ENCODE assay signal across 8 cellular contexts in the genomic region with DNA sequence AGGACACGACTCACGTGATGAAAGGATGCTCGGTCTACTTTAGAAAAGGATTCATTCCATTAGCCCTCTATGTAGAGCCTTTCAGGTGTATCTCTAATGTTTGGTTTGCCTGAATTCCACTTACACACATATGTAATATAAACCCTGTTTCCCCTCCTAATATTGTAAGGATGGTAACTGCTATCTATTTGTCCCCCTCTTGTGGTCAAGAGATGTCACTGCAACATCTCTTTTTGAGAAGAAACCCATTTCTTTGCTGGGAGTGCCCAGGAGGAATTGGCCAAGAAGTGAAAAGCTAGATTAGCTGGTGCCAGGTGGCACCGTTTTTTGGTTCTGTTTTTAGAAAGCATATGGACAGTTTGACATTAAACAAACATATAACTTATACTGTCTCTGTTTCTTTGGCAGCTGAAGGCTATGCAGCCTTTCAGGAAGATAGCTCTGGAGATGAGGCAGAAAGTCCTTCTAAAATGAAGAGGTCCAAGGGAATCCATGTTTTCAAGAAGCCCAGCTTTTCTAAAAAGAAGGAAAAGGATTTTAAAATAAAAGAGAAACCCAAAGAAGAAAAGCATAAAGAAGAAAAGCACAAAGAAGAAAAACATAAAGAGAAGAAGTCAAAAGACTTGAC. TPM values are rescaled to one million over a fixed set of nuclear protein-coding genes. Genes with fewer than 3 reads are reported as not detected.
A peak's percentile ranks its signal among the peaks of the same experiment; 100 is the strongest.
DNase-seq lines count a peak whose midpoint lies in the region; ATAC-seq and TF ChIP-seq lines count a peak whose summit lies in the region.

No MANE protein-coding gene starts in this region.

- peak; percentile 14 for DNase-seq in stimulated activated CD4-positive, alpha-beta T cell treated with anti-CD3 and anti-CD28 coated beads, Interleukin-4, amount 100 ng/mL, for 24 hours
- no peak for DNase-seq in stimulated activated CD4-positive, alpha-beta T cell treated with anti-CD3 and anti-CD28 coated beads, Interleukin-12 subunit alpha, Interleukin-12 subunit beta, amount 100 ng/mL, for 4 hours
- DNase-seq in NCI-H1694 (lab: John Stamatoyannopoulos, UW) (peak; percentile 9), glutamatergic neuron (no peak), gastrocnemius medialis (no peak), epidermal melanocyte (ENCODE audit: insufficient read length, low spot score) (no peak)

- ATAC-seq in gastrocnemius medialis (no peak), GM19467 (IDR thresholded peaks at IDR 0.05; ENCODE audit: unreplicated experiment) (no peak)

- no peaks in the 10 kb centered on the region for H3K27me3 ChIP-seq in gastrocnemius medialis

- TF ChIP-seq CTCF in VCaP (conservative IDR thresholded peaks at IDR 0.05), result peak; percentile 90
- peak; percentile 92 for TF ChIP-seq CTCF in glutamatergic neuron (IDR thresholded peaks at IDR 0.05; ENCODE audit: partially characterized antibody, unreplicated experiment)
- peak; percentile 53 to 86 (median 75) for TF ChIP-seq CTCF in gastrocnemius medialis (IDR thresholded peaks at IDR 0.05 in 4 of 5, conservative IDR thresholded peaks at IDR 0.05 in 1 of 5)

- no peaks in the 10 kb centered on the region for H3K36me3 Mint-ChIP-seq in glutamatergic neuron (ENCODE audit: unreplicated experiment)

- H3K4me1 ChIP-seq in gastrocnemius medialis, result peaks cover 0 to 5% of the 10 kb centered on the region in 2 donors

- intact Hi-C loops in gastrocnemius medialis (cut with DNase I; ENCODE audit: low total_unique reads), result loop anchor here (2.0 to 10.0 kb wide), 3 partner anchors 42 to 444 kb away; partner anchors contain the start of genes RALBP1 and TWSG1

- no peaks in the 10 kb centered on the region for H3K9me3 Mint-ChIP-seq in glutamatergic neuron (ENCODE audit: unreplicated experiment)

- H3K27ac ChIP-seq in VCaP (peak overlapping the region; percentile 48; the same call in 1 of the 2 replicates), gastrocnemius medialis (no peak overlapping the region)

- no peaks in the 10 kb centered on the region for H3K4me1 Mint-ChIP-seq in glutamatergic neuron (ENCODE audit: low read depth, unreplicated experiment)

- no peak overlapping the region for H3K4me3 ChIP-seq in gastrocnemius medialis

- peaks cover 0 to 19% of the 10 kb centered on the region in 2 donors for H3K36me3 ChIP-seq in gastrocnemius medialis

- TF ChIP-seq POLR2A in gastrocnemius medialis (IDR thresholded peaks at IDR 0.05), result no peak

- in situ Hi-C loops in gastrocnemius medialis (cut with MboI; ENCODE audit: low sequenced_read_pairs in 4 of 4), result loop anchor here (10.0 to 25.0 kb wide), 3 partner anchors 329 to 454 kb away; no protein-coding TSS in a partner anchor

- H3K9me3 ChIP-seq in gastrocnemius medialis, result no peaks in the 10 kb centered on the region

- no peak overlapping the region for H3K27ac Mint-ChIP-seq in glutamatergic neuron (ENCODE audit: unreplicated experiment)

- no peaks in the 10 kb centered on the region for H3K27me3 Mint-ChIP-seq in glutamatergic neuron (ENCODE audit: unreplicated experiment)

- no peak overlapping the region for H3K4me3 Mint-ChIP-seq in glutamatergic neuron (ENCODE audit: unreplicated experiment)

RNA-seq across cellular contexts. Expression of gene RALBP1, which starts 41.2 kb away (rescaled TPM):
- total RNA-seq in glutamatergic neuron (ENCODE audit: unreplicated experiment), result 38.1 TPM
- total RNA-seq in gastrocnemius medialis, result 100 to 1,000 TPM in 1 of 4 donors, 10 to 100 TPM in 3; 41.5 to 108 (median 78.1) TPM

Comparison
In these comparisons a context has a peak if more than half of its experiments do, and no peak if none do; other contexts are left out.
1. DNase-seq: peak in stimulated activated CD4-positive, alpha-beta T cell treated with anti-CD3 and anti-CD28 coated beads, Interleukin-4, amount 100 ng/mL, for 24 hours (single experiment) and NCI-H1694 (single experiment); none in stimulated activated CD4-positive, alpha-beta T cell treated with anti-CD3 and anti-CD28 coated beads, Interleukin-12 subunit alpha, Interleukin-12 subunit beta, amount 100 ng/mL, for 4 hours (single experiment), glutamatergic neuron (single experiment), gastrocnemius medialis (0 of 2) and epidermal melanocyte (single experiment).
2. Peak in every context shown above with its lines, with median percentiles within 50 percentile points of each other: CTCF ChIP-seq.